ENCODE assay signal across 18 cellular contexts in genomic region chr5:105745111-105745510, GRCh38.
"Had no signal": no experiment of that assay in that cellular context is flagged by ENCODE, and none has a peak within 500 bp of the region (broad histone marks: within the 10 kb centered on the region; RNA-seq: fewer than 3 reads in every experiment).

No MANE protein-coding gene starts in this region.

- H3K9me3 ChIP-seq: SK-N-SH had no signal

- H3K36me3 ChIP-seq: MG63 had no signal

- H3K4me3 ChIP-seq: MG63 had no signal

- DNase-seq: Karpas-422, KG1, MG63, NCI-H1092, NCI-H1105 treated with DMSO at 0.1 percent for 48 hours, NCI-H1417 treated with DMSO at 0.1 percent for 48 hours, NCI-H146, NCI-H187, NCI-H2081, NCI-H2107, NCI-H2227 treated with DMSO at 0.1 percent for 48 hours, NCI-H524, NCI-H526 treated with DMSO at 0.1 percent for 48 hours, NCI-H774, RPMI8226, SHP77, SK-N-SH, SW 1271 had no signal
